ENCODE assay signal across 9 cellular contexts in genomic region chr6:70547313-70547712, GRCh38. TPM values are rescaled to one million over a fixed set of nuclear protein-coding genes. Genes with fewer than 3 reads are reported as not detected.
A peak's percentile ranks its signal among the peaks of the same experiment; 100 is the strongest.
DNase-seq lines count a peak whose midpoint lies in the region; ATAC-seq, FAIRE-seq and TF ChIP-seq lines count a peak whose summit lies in the region.
"Had no signal": no experiment of that assay in that cellular context is flagged by ENCODE, and none has a peak within 500 bp of the region (broad histone marks: within the 10 kb centered on the region; RNA-seq: fewer than 3 reads in every experiment).

No MANE protein-coding gene starts in this region.

- TF ChIP-seq POLR2A in GM12891 (IDR thresholded peaks at IDR 0.05; ENCODE audit: low read depth, low read length), result no peak

- H3K4me1 ChIP-seq in ascending aorta (no peaks in the 10 kb centered on the region), keratinocyte (ENCODE audit: control insufficient read depth, extremely low read depth, insufficient read depth, low read length) (no peaks in the 10 kb centered on the region)

- H3K79me2 ChIP-seq in keratinocyte (ENCODE audit: control insufficient read depth, insufficient read depth, low read length), result no peaks in the 10 kb centered on the region

- no peaks in the 10 kb centered on the region for H3K27me3 Mint-ChIP-seq in CD4-positive, alpha-beta T cell
- H3K27me3 Mint-ChIP-seq: stimulated activated naive B cell treated with anti-CD40 and anti-IgM and Interleukin-4, amounts not matched to agents 10 μg/mL and 1 μg/mL and 100 μg/mL, for 72 hours had no signal

- no peaks in the 10 kb centered on the region for H3K9me3 ChIP-seq in CD4-positive, alpha-beta T cell (ENCODE audit: control insufficient read depth, low read length)
- H3K9me3 ChIP-seq in ascending aorta (no peaks in the 10 kb centered on the region), keratinocyte (ENCODE audit: control insufficient read depth, low read depth, low read length) (no peaks in the 10 kb centered on the region)

- no peaks in the 10 kb centered on the region for H3K9me3 Mint-ChIP-seq in CD4-positive, alpha-beta T cell
- H3K9me3 Mint-ChIP-seq: stimulated activated naive B cell treated with anti-CD40 and anti-IgM and Interleukin-4, amounts not matched to agents 10 μg/mL and 1 μg/mL and 100 μg/mL, for 72 hours had no signal

- TF ChIP-seq CTCF in CD4-positive, alpha-beta T cell (IDR thresholded peaks at IDR 0.05), result peak; percentile 34
- TF ChIP-seq CTCF in ascending aorta (IDR thresholded peaks at IDR 0.05) (peak in 2 of 3 experiments; percentile 34 to 36), keratinocyte (optimal IDR thresholded peaks at IDR 0.05 in 1 of 3, IDR thresholded peaks at IDR 0.05 in 1 of 3, conservative IDR thresholded peaks at IDR 0.05 in 1 of 3; ENCODE audit: extremely low read depth in 1 of 3, insufficient read depth in 2 of 3, low read length in 3 of 3) (peak; percentile 27 to 40 (median 29))

- POLR2A ChIA-PET in CD4-positive, alpha-beta T cell (lab: Charles Lee), result no interaction called here

- no peaks in the 10 kb centered on the region for H3K27me3 ChIP-seq in CD4-positive, alpha-beta T cell (ENCODE audit: control insufficient read depth, insufficient read depth, low read length)
- H3K27me3 ChIP-seq in ascending aorta (no peaks in the 10 kb centered on the region), keratinocyte (ENCODE audit: control insufficient read depth, extremely low read depth, insufficient read depth, low read length) (no peaks in the 10 kb centered on the region)

- no peak for FAIRE-seq in keratinocyte (lab: Jason Lieb, UNC)
- no peak for FAIRE-seq in GM12891 (lab: Jason Lieb, UNC)

- no peak overlapping the region for H3K4me3 Mint-ChIP-seq in CD4-positive, alpha-beta T cell
- H3K4me3 Mint-ChIP-seq: stimulated activated naive B cell treated with anti-CD40 and anti-IgM and Interleukin-4, amounts not matched to agents 10 μg/mL and 1 μg/mL and 100 μg/mL, for 72 hours had no signal

- H3K4me3 ChIP-seq in ascending aorta, result no peak overlapping the region
- H3K4me3 ChIP-seq in keratinocyte (ENCODE audit: control insufficient read depth in 2 of 3, extremely low read depth in 1 of 3, insufficient read depth in 2 of 3, low read depth in 1 of 3, low read length in 3 of 3), result no peak overlapping the region

- intact Hi-C loops in CD4-positive, alpha-beta T cell (cut with DNase I, micrococcal nuclease), result loop anchor here (1.0 to 2.0 kb wide), 2 partner anchors 139 to 141 kb away; no protein-coding TSS in a partner anchor
- intact Hi-C loops in ascending aorta (cut with DNase I), result loop anchor here (1.0 to 10.0 kb wide), 2 partner anchors 138 to 337 kb away; no protein-coding TSS in a partner anchor

- H3K36me3 Mint-ChIP-seq in CD4-positive, alpha-beta T cell (ENCODE audit: low read depth), result no peaks in the 10 kb centered on the region

- H3K9me1 ChIP-seq in keratinocyte (ENCODE audit: control insufficient read depth, extremely low read depth, insufficient read depth, low read length), result no peaks in the 10 kb centered on the region

- no peaks in the 10 kb centered on the region for H3K4me1 Mint-ChIP-seq in CD4-positive, alpha-beta T cell (ENCODE audit: low read depth)
- H3K4me1 Mint-ChIP-seq: stimulated activated naive B cell treated with anti-CD40 and anti-IgM and Interleukin-4, amounts not matched to agents 10 μg/mL and 1 μg/mL and 100 μg/mL, for 72 hours had no signal

- no peaks in the 10 kb centered on the region for H4K20me1 ChIP-seq in keratinocyte (ENCODE audit: control insufficient read depth, extremely low read depth, insufficient read depth, low read length)

- no peak overlapping the region for H3K4me2 ChIP-seq in keratinocyte (ENCODE audit: control insufficient read depth, extremely low read depth, insufficient read depth, low read depth, low read length)

- H3K27ac ChIP-seq in CD4-positive, alpha-beta T cell (ENCODE audit: low read depth, low read length), result no peak overlapping the region
- no peak overlapping the region for H3K27ac ChIP-seq in ascending aorta
- no peak overlapping the region for H3K27ac ChIP-seq in keratinocyte (ENCODE audit: control insufficient read depth, insufficient read depth, low read length)

- dilution Hi-C loops in keratinocyte (cut with MboI; ENCODE audit: extremely low pct_ligation_motif_present, low sequenced_read_pairs), result no loop called here

- no peak for ATAC-seq in CD4-positive, alpha-beta T cell (ENCODE audit: poor library complexity)
- no peak for ATAC-seq in HG03457 (IDR thresholded peaks at IDR 0.05; ENCODE audit: unreplicated experiment)
- no peak for ATAC-seq in activated CD4-positive, CD25-positive, alpha-beta regulatory T cell treated with anti-CD3 and anti-CD28 coated beads, Interleukin-2, amount 50 U/mL, for 24 hours
- ATAC-seq in GM21717 (IDR thresholded peaks at IDR 0.05; ENCODE audit: unreplicated experiment), result no peak
- ATAC-seq: stimulated activated naive B cell treated with anti-CD40 and anti-IgM and Interleukin-4, amounts not matched to agents 10 μg/mL and 1 μg/mL and 100 μg/mL, for 72 hours had no signal

- no peaks in the 10 kb centered on the region for H3K36me3 ChIP-seq in ascending aorta
- no peaks in the 10 kb centered on the region for H3K36me3 ChIP-seq in keratinocyte (ENCODE audit: control insufficient read depth in 2 of 2, extremely low read depth in 1 of 2, insufficient read depth in 2 of 2, low read length in 2 of 2)

- no peak overlapping the region for H2AFZ ChIP-seq in keratinocyte (ENCODE audit: control insufficient read depth, low read length)

- H3K27ac Mint-ChIP-seq in CD4-positive, alpha-beta T cell, result no peak overlapping the region
- H3K27ac Mint-ChIP-seq: stimulated activated naive B cell treated with anti-CD40 and anti-IgM and Interleukin-4, amounts not matched to agents 10 μg/mL and 1 μg/mL and 100 μg/mL, for 72 hours had no signal

- H3K9ac ChIP-seq in keratinocyte (ENCODE audit: control insufficient read depth, extremely low read depth, insufficient read depth, low read length), result no peak overlapping the region

- CTCF ChIA-PET in CD4-positive, alpha-beta T cell (lab: Charles Lee), result interaction anchor here (1.0 to 2.4 kb wide), 2 partner anchors 14 to 140 kb away, joined by 3 to 6 read pairs; no protein-coding TSS in a partner anchor

- DNase-seq in CD4-positive, alpha-beta T cell, result no peak
- DNase-seq in HuH-7 (ENCODE audit: low spot score) (peak; percentile 16), ascending aorta (ENCODE audit: low spot score in 2 of 2) (no peak), keratinocyte (ENCODE audit: low read depth, low spot score) (no peak), GM12891 (ENCODE audit: insufficient read length, low spot score) (no peak)
- DNase-seq: stimulated activated naive B cell treated with anti-CD40 and anti-IgM and Interleukin-4, amounts not matched to agents 10 μg/mL and 1 μg/mL and 100 μg/mL, for 72 hours had no signal

TF ChIP-seq in GM12891, 5 proteins besides CTCF, POLR2A, EP300 and RAD21:
- TF ChIP-seq TAF1 (IDR thresholded peaks at IDR 0.05; ENCODE audit: low read depth, low read length), result no peak
TF ChIP-seq in GM12891: peak in this region for 0.

RNA-seq across cellular contexts. Expression of gene SDHAF4, which starts 19.4 kb away (rescaled TPM):
- total RNA-seq in CD4-positive, alpha-beta T cell, result 1 to 10 TPM; 2.2 to 2.6 TPM
- 3.5 TPM for total RNA-seq in ascending aorta
- polyA plus RNA-seq in keratinocyte, result 3.6 to 13.0 TPM (median 12.7 TPM) in 3 replicates
- 13.1 TPM for polyA plus RNA-seq in keratinocyte (2011; ENCODE audit: low read depth)
- 8.7 and 9.4 TPM in 2 replicates for polyA plus RNA-seq in keratinocyte (2011; cell fraction: cytosol; rRNA removed)
- 7.5 and 7.6 TPM in 2 replicates for polyA plus RNA-seq in keratinocyte (2011; cell fraction: nucleus; rRNA removed)
- polyA plus RNA-seq in keratinocyte (2012; ENCODE audit: low replicate concordance), result 10.4 and 14.1 TPM in 2 replicates
- 1.1 to 3.6 TPM (median 1.3 TPM) in 3 replicates for polyA minus RNA-seq in keratinocyte
- polyA minus RNA-seq in keratinocyte (2011; cell fraction: cytosol; rRNA and poly(A)+ RNA removed), result 6.1 TPM
- polyA minus RNA-seq in keratinocyte (2011; cell fraction: nucleus; rRNA and poly(A)+ RNA removed), result 1.5 and 5.2 TPM in 2 replicates
- 12.6 TPM for polyA plus RNA-seq in GM12891 (2012; ENCODE audit: low read depth, missing spikeins)
